Comparison of ENCODE assay signal across 15 cellular contexts in genomic region chr15:66749841-66750575, GRCh38. TPM values are rescaled to one million over a fixed set of nuclear protein-coding genes. Genes with fewer than 3 reads are reported as not detected.
A peak's percentile ranks its signal among the peaks of the same experiment; 100 is the strongest.
DNase-seq lines count a peak whose midpoint lies in the region; ATAC-seq and TF ChIP-seq lines count a peak whose summit lies in the region.
"Had no signal": no experiment of that assay in that cellular context is flagged by ENCODE, and none has a peak within 500 bp of the region (broad histone marks: within the 10 kb centered on the region; RNA-seq: fewer than 3 reads in every experiment).

No MANE protein-coding gene starts in this region.

- no peaks in the 10 kb centered on the region for H3K9me3 Mint-ChIP-seq in endothelial cell (ENCODE audit: unreplicated experiment)
- H3K9me3 Mint-ChIP-seq in neural crest cell, result peaks cover under 1% of the 10 kb centered on the region

- no peak for ATAC-seq in GM19467 (IDR thresholded peaks at IDR 0.05; ENCODE audit: unreplicated experiment)
- ATAC-seq in HG03469 (IDR thresholded peaks at IDR 0.05; ENCODE audit: unreplicated experiment), result no peak
- ATAC-seq: gastroesophageal sphincter had no signal

- H3K27ac Mint-ChIP-seq in endothelial cell (ENCODE audit: unreplicated experiment) (peak overlapping the region; percentile 44), neural crest cell (ENCODE audit: unreplicated experiment) (peak overlapping the region; percentile 13)
- H3K27ac Mint-ChIP-seq: activated T-helper 2 cell treated with anti-CD3 and anti-CD28 coated beads, Interferon-gamma antibody, Interleukin-2, Interleukin-4, amounts not matched to agents 10 μg/mL and 5 μg/mL and 100 μg/mL, durations not matched to agents 14 hours and 24 hours and 36 hours had no signal

- H3K36me3 Mint-ChIP-seq in endothelial cell (ENCODE audit: low read depth, unreplicated experiment) (peaks cover 15% of the 10 kb centered on the region), neural crest cell (ENCODE audit: low read depth) (peaks cover 5% of the 10 kb centered on the region)

- peaks cover 51% of the 10 kb centered on the region for H3K79me2 ChIP-seq in ACC112 (ENCODE audit: control insufficient read depth, insufficient read depth, low read length, unreplicated experiment)

- H3K4me1 Mint-ChIP-seq in endothelial cell (ENCODE audit: unreplicated experiment) (peaks cover 75% of the 10 kb centered on the region), neural crest cell (peaks cover 36% of the 10 kb centered on the region)

- H3K4me3 Mint-ChIP-seq in endothelial cell (ENCODE audit: unreplicated experiment) (no peak overlapping the region), neural crest cell (no peak overlapping the region)

- peaks cover 72% of the 10 kb centered on the region for H3K4me1 ChIP-seq in ACC112 (ENCODE audit: control insufficient read depth, insufficient read depth, low read length, unreplicated experiment)

- no peak for TF ChIP-seq CTCF in endothelial cell (IDR thresholded peaks at IDR 0.05; ENCODE audit: unreplicated experiment)
- no peak for TF ChIP-seq CTCF in neural crest cell (conservative IDR thresholded peaks at IDR 0.05)

- DNase-seq in endothelial cell (ENCODE audit: low spot score) (no peak), neural crest cell (ENCODE audit: low read depth, low spot score) (no peak)
- no peak for DNase-seq in stimulated activated naive CD4-positive, alpha-beta T cell (lab: John Stamatoyannopoulos, UW)
- DNase-seq in stimulated activated CD4-positive, alpha-beta T cell treated with anti-CD3 and anti-CD28 coated beads, Interleukin-4, amount 100 ng/mL, for 1 hour, result no peak
- DNase-seq: activated CD4-positive, alpha-beta T cell treated with anti-CD3 and anti-CD28 coated beads, Interleukin-2, amount 50 U/mL, for 48 hours; AML-193; NCI-H1092; T-helper 2 cell had no signal

- no peaks in the 10 kb centered on the region for H3K27me3 ChIP-seq in ACC112 (ENCODE audit: insufficient read depth, low read length)
- H3K27me3 ChIP-seq: gastroesophageal sphincter had no signal

- H3K36me3 ChIP-seq in ACC112 (ENCODE audit: insufficient read depth, low read length) (peaks cover 11% of the 10 kb centered on the region), KOPT-K1 (ENCODE audit: insufficient read depth, low read length) (peaks cover 32% of the 10 kb centered on the region)
- H3K36me3 ChIP-seq: gastroesophageal sphincter had no signal

- peaks cover 11% of the 10 kb centered on the region for H3K9me3 ChIP-seq in KOPT-K1 (ENCODE audit: insufficient read depth, low read length, poor library complexity, severe bottlenecking)

- peak overlapping the region; percentile 36; the same call in 1 of the 2 replicates for H3K4me3 ChIP-seq in ACC112 (ENCODE audit: low read depth, low read length)
- H3K4me3 ChIP-seq: gastroesophageal sphincter, PC-9 had no signal

- H3K27ac ChIP-seq in ACC112 (ENCODE audit: low read depth, low read length) (peak overlapping the region; percentile 41), KOPT-K1 (ENCODE audit: low read depth, low read length, poor library complexity, severe bottlenecking) (peak overlapping the region; percentile 60)
- H3K27ac ChIP-seq: gastroesophageal sphincter had no signal

- H3K27me3 Mint-ChIP-seq in endothelial cell (ENCODE audit: unreplicated experiment) (peaks cover 4% of the 10 kb centered on the region), neural crest cell (ENCODE audit: low read depth) (no peaks in the 10 kb centered on the region)

- no peak overlapping the region for H2AFZ ChIP-seq in ACC112 (ENCODE audit: low read length, unreplicated experiment)
- H2AFZ ChIP-seq: PC-9 had no signal

RNA-seq across cellular contexts. Expression of gene SMAD6, which starts 48.0 kb away (rescaled TPM):
- 21.3 TPM for total RNA-seq in endothelial cell (ENCODE audit: unreplicated experiment)
- 4.7 and 5.4 TPM in 2 replicates for total RNA-seq in neural crest cell
